1 cellular context compared by ENCODE assay signal in genomic region chrX:23742693-23743622, GRCh38.
TF ChIP-seq lines count a peak whose summit lies in the region.

ACOT9 (minus strand) TSS chrX:23743276; CDS start chrX:23743144, 132 bp downstream.

TF ChIP-seq in H1, 55 proteins besides CTCF, POLR2A, EP300 and RAD21:
- TF ChIP-seq FOSL1 (IDR thresholded peaks at IDR 0.05; ENCODE audit: insufficient read depth, low read depth, low read length) (no peak), CTBP2 (IDR thresholded peaks at IDR 0.05; ENCODE audit: borderline replicate concordance, insufficient read depth, insufficient read length, low read length) (no peak), POLR2AphosphoS5 (IDR thresholded peaks at IDR 0.05; ENCODE audit: low read depth, low read length) (no peak; the same call in none of the 2 replicates), TBP (IDR thresholded peaks at IDR 0.05; ENCODE audit: low read depth, low read length) (peak; percentile 59), RFX5 (IDR thresholded peaks at IDR 0.05; ENCODE audit: borderline replicate concordance, low read depth, low read length) (no peak), CBX8 (IDR thresholded peaks at IDR 0.05; ENCODE audit: borderline replicate concordance, low read depth, low read length) (no peak), TCF12 (IDR thresholded peaks at IDR 0.05; ENCODE audit: low read depth, low read length) (no peak), TAF7 (optimal IDR thresholded peaks at IDR 0.05; ENCODE audit: borderline replicate concordance, low read depth, low read length) (no peak), RNF2 (IDR thresholded peaks at IDR 0.05; ENCODE audit: borderline replicate concordance, low read depth, low read length, missing control alignments, poor library complexity, severe bottlenecking) (no peak), CREB1 (IDR thresholded peaks at IDR 0.05) (peak; percentile 55), ATF2 (IDR thresholded peaks at IDR 0.05; ENCODE audit: low read length) (no peak), KDM4A (IDR thresholded peaks at IDR 0.05; ENCODE audit: low read depth, low read length, severe bottlenecking) (peak; percentile 26), E2F6 (IDR thresholded peaks at IDR 0.05) (peak; percentile 57), BRCA1 (IDR thresholded peaks at IDR 0.05; ENCODE audit: low read depth, low read length) (no peak), USF2 (IDR thresholded peaks at IDR 0.05; ENCODE audit: low read length) (no peak), PHF8 (conservative IDR thresholded peaks at IDR 0.05; ENCODE audit: low read depth, low read length) (peak; percentile 52; the same call in 1 of the 2 replicates), RBBP5 (IDR thresholded peaks at IDR 0.05; ENCODE audit: borderline replicate concordance, low read depth, low read length) (no peak), SRF (IDR thresholded peaks at IDR 0.05; ENCODE audit: low read depth, low read length) (no peak), SAP30 (IDR thresholded peaks at IDR 0.05; ENCODE audit: insufficient read depth, insufficient replicate concordance, low read length) (no peak), SP1 (IDR thresholded peaks at IDR 0.05; ENCODE audit: low read depth, low read length) (no peak), JUN (IDR thresholded peaks at IDR 0.05; ENCODE audit: low read depth, low read length) (no peak), TEAD4 (IDR thresholded peaks at IDR 0.05; ENCODE audit: low read depth, low read length) (no peak), TAF1 (IDR thresholded peaks at IDR 0.05; ENCODE audit: low read depth, low read length) (peak; percentile 74), BCL11A (IDR thresholded peaks at IDR 0.05; ENCODE audit: low read depth in 2 of 2, low read length in 2 of 2) (no peak), JUND (IDR thresholded peaks at IDR 0.05; ENCODE audit: low read length) (no peak), GABPA (IDR thresholded peaks at IDR 0.05; ENCODE audit: borderline replicate concordance, insufficient read depth, low read length) (no peak), NRF1 (IDR thresholded peaks at IDR 0.05; ENCODE audit: low read depth, low read length) (no peak)
